Comparison of ENCODE assay signal across 9 cellular contexts in the genomic region with DNA sequence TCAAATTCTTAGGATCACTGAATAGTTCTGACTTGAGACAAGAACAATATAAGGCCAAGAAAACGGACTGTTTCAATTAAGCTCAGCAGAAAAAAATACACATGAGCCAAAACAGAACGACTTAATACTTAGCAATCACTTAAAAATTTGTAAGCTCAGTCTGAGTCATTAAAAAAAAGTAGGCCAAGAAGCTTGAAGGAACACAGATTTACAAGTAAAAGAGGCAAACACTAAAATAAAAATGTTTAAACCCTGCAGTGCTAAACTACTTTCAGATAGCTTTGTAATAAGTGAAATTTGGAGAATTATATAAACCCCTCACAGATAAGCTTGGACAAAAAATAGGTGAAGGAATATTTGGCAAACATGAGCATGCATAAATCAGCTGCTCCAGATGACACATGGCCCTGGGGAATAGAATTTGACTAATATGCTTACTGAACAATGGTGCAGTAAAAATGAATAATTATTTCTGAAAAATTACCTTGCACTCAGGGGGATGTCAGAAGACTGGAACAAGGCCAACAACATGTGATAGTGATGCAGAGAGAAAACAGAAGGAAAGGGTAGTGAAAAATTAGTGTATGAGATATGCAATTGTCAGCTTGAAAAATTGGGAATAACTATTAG. TPM values are rescaled to one million over a fixed set of nuclear protein-coding genes. Genes with fewer than 3 reads are reported as not detected.
DNase-seq lines count a peak whose midpoint lies in the region; ATAC-seq and TF ChIP-seq lines count a peak whose summit lies in the region.
"Had no signal": no experiment of that assay in that cellular context is flagged by ENCODE, and none has a peak within 500 bp of the region (broad histone marks: within the 10 kb centered on the region; RNA-seq: fewer than 3 reads in every experiment).

No MANE protein-coding gene starts in this region.

- peak overlapping the region; percentile 71 for H3K27ac Mint-ChIP-seq in MCF 10A (ENCODE audit: low read depth, unreplicated experiment)
- H3K27ac Mint-ChIP-seq in activated naive CD8-positive, alpha-beta T cell treated with anti-CD3 and anti-CD28 coated beads, Interleukin-2, amount 50 U/mL, for 24 hours, result no peak overlapping the region
- H3K27ac Mint-ChIP-seq in Calu3 (ENCODE audit: unreplicated experiment), result no peak overlapping the region
- H3K27ac Mint-ChIP-seq: activated naive CD8-positive, alpha-beta T cell had no signal

- H3K4me3 Mint-ChIP-seq in MCF 10A (ENCODE audit: unreplicated experiment) (peak overlapping the region; percentile 1), Calu3 (ENCODE audit: low read depth, unreplicated experiment) (no peak overlapping the region)
- H3K4me3 Mint-ChIP-seq in activated naive CD8-positive, alpha-beta T cell treated with anti-CD3 and anti-CD28 coated beads, Interleukin-2, amount 50 U/mL, for 24 hours, result no peak overlapping the region
- H3K4me3 Mint-ChIP-seq: activated naive CD8-positive, alpha-beta T cell had no signal

- intact Hi-C loops in MCF 10A (cut with micrococcal nuclease), result no loop called here
- intact Hi-C loops in Calu3 (cut with micrococcal nuclease; ENCODE audit: unreplicated experiment), result no loop called here

- peak; percentile 89 for DNase-seq in AG09309 (ENCODE audit: low read depth)
- peak; percentile 81 for DNase-seq in NCI-H1105 treated with DMSO at 0.1 percent for 48 hours (lab: John Stamatoyannopoulos, UW)
- DNase-seq in MCF 10A (ENCODE audit: unreplicated experiment), result peak; percentile 58
- peak; percentile 12 for DNase-seq in medulla oblongata (ENCODE audit: extremely low spot score)
- DNase-seq in activated naive CD8-positive, alpha-beta T cell treated with anti-CD3 and anti-CD28 coated beads, Interleukin-2, amount 50 U/mL, for 24 hours, result no peak
- DNase-seq in stimulated activated CD4-positive, alpha-beta T cell treated with anti-CD3 and anti-CD28 coated beads, Interleukin-1b, Interleukin-23, amount 100 ng/mL, for 48 hours, result no peak
- no peak for DNase-seq in Calu3
- no peak for DNase-seq in H4 (ENCODE audit: low spot score)

- H3K27me3 Mint-ChIP-seq in MCF 10A (ENCODE audit: insufficient read depth, unreplicated experiment) (no peaks in the 10 kb centered on the region), Calu3 (ENCODE audit: unreplicated experiment) (no peaks in the 10 kb centered on the region)
- H3K27me3 Mint-ChIP-seq in activated naive CD8-positive, alpha-beta T cell treated with anti-CD3 and anti-CD28 coated beads, Interleukin-2, amount 50 U/mL, for 24 hours, result peaks cover 10% of the 10 kb centered on the region

- H3K4me1 Mint-ChIP-seq in MCF 10A (ENCODE audit: insufficient read depth, unreplicated experiment), result peaks cover 16% of the 10 kb centered on the region
- H3K4me1 Mint-ChIP-seq in activated naive CD8-positive, alpha-beta T cell treated with anti-CD3 and anti-CD28 coated beads, Interleukin-2, amount 50 U/mL, for 24 hours, result no peaks in the 10 kb centered on the region
- H3K4me1 Mint-ChIP-seq in Calu3 (ENCODE audit: low read depth, unreplicated experiment), result peaks cover 17% of the 10 kb centered on the region

- POLR2A ChIA-PET in MCF 10A (lab: Yijun Ruan, JAX), result interaction anchor here (0.6 to 1.4 kb wide), 14 partner anchors 10 to 884 kb away, joined by 3 to 8 read pairs (median 3); no protein-coding TSS in a partner anchor

- H3K36me3 Mint-ChIP-seq in MCF 10A (ENCODE audit: insufficient read depth, unreplicated experiment) (no peaks in the 10 kb centered on the region), Calu3 (ENCODE audit: insufficient read depth, unreplicated experiment) (no peaks in the 10 kb centered on the region)
- no peaks in the 10 kb centered on the region for H3K36me3 Mint-ChIP-seq in activated naive CD8-positive, alpha-beta T cell treated with anti-CD3 and anti-CD28 coated beads, Interleukin-2, amount 50 U/mL, for 24 hours (ENCODE audit: low read depth)
- H3K36me3 Mint-ChIP-seq: activated naive CD8-positive, alpha-beta T cell had no signal

- TF ChIP-seq CTCF in AG09309 (IDR thresholded peaks at IDR 0.05; ENCODE audit: control insufficient read depth, insufficient read depth, low read depth, low read length, missing control alignments) (no peak), MCF 10A (IDR thresholded peaks at IDR 0.05; ENCODE audit: unreplicated experiment) (no peak), Calu3 (IDR thresholded peaks at IDR 0.05; ENCODE audit: unreplicated experiment) (no peak)

- no peak overlapping the region for H3K4me3 ChIP-seq in AG09309 (ENCODE audit: control insufficient read depth, low read depth, low read length)

- H3K9me3 Mint-ChIP-seq in MCF 10A (ENCODE audit: unreplicated experiment) (no peaks in the 10 kb centered on the region), Calu3 (ENCODE audit: low read depth, unreplicated experiment) (no peaks in the 10 kb centered on the region)
- no peaks in the 10 kb centered on the region for H3K9me3 Mint-ChIP-seq in activated naive CD8-positive, alpha-beta T cell treated with anti-CD3 and anti-CD28 coated beads, Interleukin-2, amount 50 U/mL, for 24 hours

- ATAC-seq in activated naive CD8-positive, alpha-beta T cell treated with anti-CD3 and anti-CD28 coated beads, Interleukin-2, amount 50 U/mL, for 24 hours, result no peak

- no TSS peak for BruUV-seq in MCF 10A (replicated peaks; lab: Mats Ljungman, UMichigan)
- BruUV-seq in Calu3 (replicated peaks; lab: Mats Ljungman, UMichigan), result no TSS peak

- CTCF ChIA-PET in MCF 10A (lab: Yijun Ruan, JAX), result interaction anchor here (0.5 to 3.0 kb wide), 5 partner anchors 10 to 674 kb away, joined by 3 to 9 read pairs (median 3); no protein-coding TSS in a partner anchor
- CTCF ChIA-PET in Calu3 (lab: Charles Lee), result no interaction called here

RNA-seq across cellular contexts. Expression of gene LNX1, which starts 49.6 kb away (rescaled TPM):
- total RNA-seq in MCF 10A (2022) (not detected in 2 replicates), Calu3 (2022) (4.2 and 4.3 TPM in 2 replicates)
- 2.8 and 4.2 TPM in 2 replicates for total RNA-seq in H4 (2014; rRNA removed; shearing (Covaris generic))

Comparison
In these comparisons a context has a peak if more than half of its experiments do, and no peak if none do; other contexts are left out.
1. DNase-seq: peak in AG09309 (single experiment), NCI-H1105 treated with DMSO at 0.1 percent for 48 hours (single experiment), MCF 10A (single experiment) and medulla oblongata (single experiment); none in activated naive CD8-positive, alpha-beta T cell treated with anti-CD3 and anti-CD28 coated beads, Interleukin-2, amount 50 U/mL, for 24 hours (single experiment), stimulated activated CD4-positive, alpha-beta T cell treated with anti-CD3 and anti-CD28 coated beads, Interleukin-1b, Interleukin-23, amount 100 ng/mL, for 48 hours (single experiment), Calu3 (single experiment) and H4 (single experiment).